2 cellular contexts compared by ENCODE assay signal in genomic region chr4:138232364-138232763, GRCh38.
A peak's percentile ranks its signal among the peaks of the same experiment; 100 is the strongest.
TF ChIP-seq lines count a peak whose summit lies in the region.

No MANE protein-coding gene starts in this region.

TF ChIP-seq in IMR-90, 13 proteins besides CTCF, POLR2A, EP300 and RAD21:
- TF ChIP-seq MAFK (IDR thresholded peaks at IDR 0.05; ENCODE audit: low read depth, low read length) (no peak), SMC3 (IDR thresholded peaks at IDR 0.05; ENCODE audit: low read depth, low read length) (no peak), RFX5 (IDR thresholded peaks at IDR 0.05; ENCODE audit: low read depth, low read length) (no peak), BHLHE40 (IDR thresholded peaks at IDR 0.05; ENCODE audit: low read depth, low read length) (no peak), CEBPB (IDR thresholded peaks at IDR 0.05; ENCODE audit: low read depth, low read length) (no peak), CHD1 (IDR thresholded peaks at IDR 0.05; ENCODE audit: low read depth, low read length) (no peak), RCOR1 (IDR thresholded peaks at IDR 0.05; ENCODE audit: insufficient replicate concordance, low read length) (no peak), NFE2L2 (IDR thresholded peaks at IDR 0.05; ENCODE audit: low read depth, low read length) (no peak), MAZ (IDR thresholded peaks at IDR 0.05; ENCODE audit: borderline replicate concordance, low read depth, low read length) (no peak)

TF ChIP-seq in K562, 482 proteins besides CTCF, POLR2A, EP300 and RAD21:
- TF ChIP-seq SIX5 (IDR thresholded peaks at IDR 0.05; ENCODE audit: borderline replicate concordance in 1 of 2, insufficient read depth in 1 of 2, low read depth in 1 of 2, low read length in 2 of 2) (no peak), RBFOX2 (IDR thresholded peaks at IDR 0.05; ENCODE audit: low read depth, low read length) (peak; percentile 42; the same call in 1 of the 2 replicates)
